ENCODE assay signal across 8 cellular contexts in the genomic region with DNA sequence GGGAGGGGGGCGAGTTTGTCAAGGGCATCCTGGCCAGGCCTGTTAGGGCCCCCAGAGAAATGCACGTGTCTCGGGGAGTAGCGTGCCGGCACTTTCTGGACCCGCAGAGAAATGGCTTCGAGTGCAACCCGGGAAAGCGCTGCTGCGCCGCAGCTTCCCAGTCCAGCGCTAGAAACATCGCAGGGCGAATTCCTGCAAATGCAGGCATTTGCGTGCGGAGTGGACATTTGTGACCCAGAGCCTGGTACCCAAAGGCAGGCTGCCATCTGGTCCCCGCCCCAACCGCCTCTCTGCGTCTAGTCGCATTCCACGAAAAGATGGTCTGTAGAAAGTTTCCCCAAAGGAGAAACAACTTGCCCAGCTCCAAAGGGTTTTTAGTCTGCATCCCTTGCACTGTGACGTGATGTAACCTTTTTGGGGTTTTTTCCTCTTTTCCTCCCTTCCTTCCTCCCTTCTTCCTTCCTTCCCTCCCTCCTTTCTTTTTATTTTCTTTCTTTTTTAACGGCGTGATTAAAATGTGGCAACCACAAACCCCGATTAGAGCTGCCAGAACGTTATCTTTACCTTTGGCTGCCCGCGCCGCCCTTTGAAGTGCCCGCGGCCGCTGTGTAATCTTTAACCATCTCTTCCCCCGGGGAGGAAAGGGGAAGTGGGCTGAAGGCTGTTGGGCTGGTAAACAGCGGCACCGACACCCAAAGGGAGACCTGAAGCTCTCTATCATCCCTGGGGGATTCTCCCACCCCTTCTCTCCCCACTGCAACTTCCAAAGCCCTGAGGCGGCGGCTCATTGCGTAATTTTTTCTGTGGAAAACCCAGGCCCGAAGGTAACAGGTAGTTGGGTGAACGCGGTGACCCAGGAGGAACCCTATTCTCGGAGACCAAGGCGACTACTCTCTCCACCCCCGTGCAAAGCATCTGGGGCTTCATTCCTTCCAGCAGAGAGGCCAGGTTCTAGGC. TPM values are rescaled to one million over a fixed set of nuclear protein-coding genes. Genes with fewer than 3 reads are reported as not detected.
DNase-seq lines count a peak whose midpoint lies in the region; ATAC-seq and TF ChIP-seq lines count a peak whose summit lies in the region.

No MANE protein-coding gene starts in this region.

- no peak overlapping the region for H2BK15ac ChIP-seq in H9 (ENCODE audit: low read depth, low read length)

- H4K91ac ChIP-seq in H9 (ENCODE audit: insufficient read length, low read depth, low read length) (no peak overlapping the region), trophoblast cell (ENCODE audit: low read depth, low read length) (no peak overlapping the region)

- no peak for TF ChIP-seq CTCF in H9 (conservative IDR thresholded peaks at IDR 0.05)
- TF ChIP-seq CTCF in fibroblast of lung (conservative IDR thresholded peaks at IDR 0.05 in 1 of 2, IDR thresholded peaks at IDR 0.05 in 1 of 2; ENCODE audit: low read depth in 1 of 2, low read length in 2 of 2): no peak

- peak; percentile 42 for ATAC-seq in SK-N-SH treated with all-trans-retinoic acid at 6 μM for 48 hours
- no peak for ATAC-seq in HG02852 (IDR thresholded peaks at IDR 0.05; ENCODE audit: unreplicated experiment)

- H3K27me3 Mint-ChIP-seq in H9 (ENCODE audit: low read depth): peaks cover 73% of the 10 kb centered on the region

- H3K9me3 ChIP-seq in H9 (ENCODE audit: control insufficient read depth, low read depth, low read length) (no peaks in the 10 kb centered on the region), fibroblast of lung (ENCODE audit: control insufficient read depth, insufficient read depth, low read depth, low read length) (no peaks in the 10 kb centered on the region), trophoblast cell (ENCODE audit: insufficient read depth, low read depth, low read length) (peaks cover 11% of the 10 kb centered on the region)

- H3K23ac ChIP-seq in H9 (ENCODE audit: insufficient read length, low read depth, low read length): no peak overlapping the region
- no peak overlapping the region for H3K23ac ChIP-seq in trophoblast cell (ENCODE audit: low read length)

- no peak overlapping the region for H3K18ac ChIP-seq in H9 (ENCODE audit: insufficient read length, low read depth, low read length)
- no peak overlapping the region for H3K18ac ChIP-seq in trophoblast cell (ENCODE audit: low read length)

- no peak overlapping the region for H2BK12ac ChIP-seq in H9 (ENCODE audit: insufficient read length, low read depth, low read length)
- no peak overlapping the region for H2BK12ac ChIP-seq in trophoblast cell (ENCODE audit: low read length)

- peaks cover 20% of the 10 kb centered on the region for H3K23me2 ChIP-seq in H9 (ENCODE audit: insufficient read length, low read depth, low read length, poor library complexity, severe bottlenecking)

- H3K79me2 ChIP-seq in H9 (ENCODE audit: insufficient read depth, low read length): no peaks in the 10 kb centered on the region
- H3K79me2 ChIP-seq in fibroblast of lung (ENCODE audit: control insufficient read depth, insufficient read depth, low read length): no peaks in the 10 kb centered on the region
- no peaks in the 10 kb centered on the region for H3K79me2 ChIP-seq in trophoblast cell (ENCODE audit: control insufficient read depth, insufficient read depth, low read length, poor library complexity)

- H3K14ac ChIP-seq in H9 (ENCODE audit: insufficient read depth, low read length): peak overlapping the region; percentile 1; the same call in 1 of the 2 replicates
- no peak overlapping the region for H3K14ac ChIP-seq in trophoblast cell (ENCODE audit: low read length)

- no peak overlapping the region for H4K5ac ChIP-seq in H9 (ENCODE audit: insufficient read length, low read depth, low read length)

- peak overlapping the region; percentile 32 for H3K4me3 ChIP-seq in GM08714 (ENCODE audit: low read length)
- H3K4me3 ChIP-seq in fibroblast of lung (replicated peaks in 1 of 4; ENCODE audit: control extremely low read depth in 1 of 4, insufficient read depth in 1 of 4, low read depth in 3 of 4, low read length in 4 of 4): peak overlapping the region in 3 of 4 experiments; percentile 24 to 51 (median 44)
- peak overlapping the region; percentile 63 for H3K4me3 ChIP-seq in trophoblast cell (ENCODE audit: low read depth, low read length)

- H3K4ac ChIP-seq in H9 (ENCODE audit: low read depth, low read length) (no peak overlapping the region), trophoblast cell (ENCODE audit: low read depth, low read length) (no peak overlapping the region)

- H2AFZ ChIP-seq in H9 (ENCODE audit: low read length): no peak overlapping the region
- H2AFZ ChIP-seq in fibroblast of lung (ENCODE audit: low read length): no peak overlapping the region
- H2AFZ ChIP-seq in trophoblast cell (ENCODE audit: insufficient read depth, low read length, poor library complexity): no peak overlapping the region

- no peak overlapping the region for H3K27ac Mint-ChIP-seq in H9

- no peaks in the 10 kb centered on the region; the same call in 1 of the 2 replicates for H3K4me1 ChIP-seq in H9 (ENCODE audit: insufficient read depth, low read length)
- no peaks in the 10 kb centered on the region for H3K4me1 ChIP-seq in fibroblast of lung (ENCODE audit: control insufficient read depth, extremely low read depth, insufficient read depth, low read length)
- peaks cover 6 to 13% of the 10 kb centered on the region in 2 experiments for H3K4me1 ChIP-seq in trophoblast cell (ENCODE audit: control insufficient read depth in 1 of 2, insufficient read depth in 2 of 2, low read length in 2 of 2)

- peaks cover 45% of the 10 kb centered on the region for H3K27me3 ChIP-seq in H9 (ENCODE audit: insufficient read depth, low read length)
- H3K27me3 ChIP-seq in fibroblast of lung (ENCODE audit: control insufficient read depth, insufficient read depth, low read length): peaks cover 30% of the 10 kb centered on the region
- peaks cover 40% of the 10 kb centered on the region for H3K27me3 ChIP-seq in trophoblast cell (ENCODE audit: insufficient read depth, low read length)

- no peak overlapping the region for H3K56ac ChIP-seq in H9 (ENCODE audit: insufficient read length, low read depth, low read length)

- peaks cover 19 to 20% of the 10 kb centered on the region in 2 experiments for H3K9me3 Mint-ChIP-seq in H9

- peak; percentile 39 for DNase-seq in H9
- peak in 1 of 2 donors; percentile 7 for DNase-seq in fibroblast of lung (ENCODE audit: low read depth in 2 of 2)
- peak; percentile 4 to 31 for DNase-seq in trophoblast cell
- no peak for DNase-seq in SHP77 treated with DMSO at 0.1 percent for 48 hours (lab: John Stamatoyannopoulos, UW)
- no peak for DNase-seq in Ammon's horn (ENCODE audit: low spot score)

- H4K20me1 ChIP-seq in H9 (ENCODE audit: control insufficient read depth, insufficient read depth, insufficient read length) (no peaks in the 10 kb centered on the region), fibroblast of lung (ENCODE audit: control insufficient read depth, extremely low read depth, insufficient read depth, low read length) (no peaks in the 10 kb centered on the region)

- H2BK5ac ChIP-seq in H9 (ENCODE audit: insufficient read length, low read length) (no peak overlapping the region), trophoblast cell (ENCODE audit: low read depth, low read length, poor library complexity) (no peak overlapping the region)

- H3K9ac ChIP-seq in H9 (ENCODE audit: extremely low read depth, insufficient read length, low read length) (no peak overlapping the region), fibroblast of lung (ENCODE audit: insufficient read depth, low read length) (no peak overlapping the region), trophoblast cell (ENCODE audit: low read length) (no peak overlapping the region)

- no peak overlapping the region for H2BK20ac ChIP-seq in H9 (ENCODE audit: low read depth, low read length, poor library complexity, severe bottlenecking)

- peak overlapping the region; percentile 69 to 87 for H3K4me3 Mint-ChIP-seq in H9

- WGBS in H9 (ENCODE audit: extremely low coverage, insufficient read length, low lambda C conversion rate): no CpG with 5 or more reads among the region's 44 CpGs
- WGBS in trophoblast cell (ENCODE audit: extremely low coverage, insufficient coverage, insufficient read length): no CpG with 5 or more reads among the region's 44 CpGs

- H3K36me3 ChIP-seq in fibroblast of lung (ENCODE audit: control insufficient read depth, insufficient read depth, low read length): no peaks in the 10 kb centered on the region
- peaks cover 0 to 2% of the 10 kb centered on the region in 2 experiments for H3K36me3 ChIP-seq in trophoblast cell (ENCODE audit: control insufficient read depth in 1 of 2, insufficient read depth in 2 of 2, low read length in 2 of 2)

- H2BK120ac ChIP-seq in H9 (ENCODE audit: low read depth, low read length, poor library complexity, severe bottlenecking) (no peak overlapping the region), trophoblast cell (ENCODE audit: insufficient read depth, low read length, poor library complexity) (no peak overlapping the region)

- H3T11ph ChIP-seq in H9 (ENCODE audit: low read length): no peak overlapping the region

- H3K4me1 Mint-ChIP-seq in H9: peaks cover 18 to 19% of the 10 kb centered on the region in 2 experiments

- H4K8ac ChIP-seq in H9 (replicated peaks; ENCODE audit: insufficient read length, low read depth, low read length): no peak overlapping the region
- no peak overlapping the region for H4K8ac ChIP-seq in trophoblast cell (ENCODE audit: low read depth, low read length)

- H3K4me2 ChIP-seq in H9 (ENCODE audit: insufficient read depth, insufficient read length, low read length) (peak overlapping the region; percentile 77), fibroblast of lung (ENCODE audit: extremely low read depth, insufficient read depth, low read length) (peak overlapping the region; percentile 67), trophoblast cell (ENCODE audit: low read length) (peak overlapping the region; percentile 93)

- H3K79me1 ChIP-seq in H9 (ENCODE audit: insufficient read depth, low read depth, low read length, poor library complexity, severe bottlenecking) (no peaks in the 10 kb centered on the region), trophoblast cell (ENCODE audit: low read length) (no peaks in the 10 kb centered on the region)

- no peak overlapping the region for H3K27ac ChIP-seq in H9 (ENCODE audit: insufficient read length, low read depth, low read length)
- no peak overlapping the region for H3K27ac ChIP-seq in fibroblast of lung (ENCODE audit: insufficient read depth, low read length)
- H3K27ac ChIP-seq in trophoblast cell (ENCODE audit: low read depth, low read length): no peak overlapping the region

- H2AK5ac ChIP-seq in H9 (ENCODE audit: insufficient read length, low read length) (no peak overlapping the region), trophoblast cell (ENCODE audit: low read length) (no peak overlapping the region)

- peaks cover 6 to 15% (median 7%) of the 10 kb centered on the region in 3 experiments for H3K36me3 Mint-ChIP-seq in H9 (ENCODE audit: insufficient read depth in 1 of 3, low read depth in 3 of 3)

- H4K12ac ChIP-seq in trophoblast cell (ENCODE audit: low read depth, low read length): peak overlapping the region; percentile 72

TF ChIP-seq in SK-N-SH treated with all-trans-retinoic acid at 6 μM for 48 hours, 23 proteins besides CTCF, POLR2A, EP300 and RAD21:
- TF ChIP-seq ZNF565 (CRISPR knock-in tag; conservative IDR thresholded peaks at IDR 0.05; ENCODE audit: low read depth): no peak

RNA-seq across cellular contexts. Expression of gene LGR5, which starts 1.1 kb away (rescaled TPM):
- total RNA-seq in H9 (2021) (0.09 and 0.13 TPM in 2 replicates), fibroblast of lung (not detected in 2 replicates)
- not detected in 2 replicates for polyA plus RNA-seq in fibroblast of lung
- polyA plus RNA-seq in fibroblast of lung (2012): not detected in 2 replicates
- not detected in 2 replicates for polyA minus RNA-seq in fibroblast of lung (ENCODE audit: low replicate concordance)
- 0.79 and 1.1 TPM in 2 replicates for polyA plus RNA-seq in trophoblast cell (2013)

Comparison
In these comparisons a context has a peak if more than half of its experiments do, and no peak if none do; other contexts are left out.
1. DNase-seq: peak in H9 (single experiment) and trophoblast cell (2 of 2); none in SHP77 treated with DMSO at 0.1 percent for 48 hours (single experiment) and Ammon's horn (single experiment).
2. Peak in every context shown above with its lines, with median percentiles within 50 percentile points of each other: H3K4me3 ChIP-seq and H3K4me2 ChIP-seq.